Comparison of ENCODE assay signal across 8 cellular contexts in the genomic region with DNA sequence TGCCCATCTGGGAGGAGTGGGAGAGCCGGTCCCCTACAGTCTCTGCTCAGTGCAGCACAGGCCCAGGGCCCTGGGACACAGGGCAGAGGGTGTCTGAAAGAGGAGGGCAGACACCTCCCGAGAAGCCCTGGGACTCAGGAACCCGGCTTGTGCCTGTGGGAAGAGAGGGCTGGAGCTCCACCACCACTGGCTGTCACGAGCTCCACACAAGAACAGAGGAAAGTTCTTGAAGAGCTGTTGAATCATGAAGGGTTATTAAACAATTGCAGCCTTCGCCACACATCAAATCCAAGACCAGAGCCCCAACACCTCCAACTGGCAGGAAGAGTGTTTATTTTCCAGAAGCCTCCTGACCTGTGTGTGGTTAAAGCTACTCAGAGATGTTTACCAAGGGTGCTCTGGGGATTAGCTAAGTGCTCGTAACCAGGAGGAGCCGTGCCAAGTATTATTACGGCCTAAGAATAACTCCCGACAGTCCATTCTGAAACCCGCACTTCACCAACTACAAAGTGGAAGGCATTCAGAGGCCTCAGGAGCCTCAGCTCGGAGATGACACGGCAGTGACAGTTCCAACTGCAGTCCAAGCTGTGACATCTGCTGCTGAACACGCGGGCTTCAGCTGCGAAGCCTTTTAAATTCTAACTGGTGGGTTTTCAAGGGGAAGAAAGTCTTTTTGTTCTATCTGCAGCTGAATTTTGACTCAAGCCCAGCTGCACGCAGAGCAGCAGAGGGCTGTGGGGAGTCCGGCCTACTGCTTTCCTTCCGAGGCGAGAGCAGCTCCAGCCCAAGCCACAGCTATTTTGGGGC.
DNase-seq lines count a peak whose midpoint lies in the region; ATAC-seq and TF ChIP-seq lines count a peak whose summit lies in the region.

No MANE protein-coding gene starts in this region.

- TF ChIP-seq POLR2A in erythroblast (IDR thresholded peaks at IDR 0.05; ENCODE audit: low read length), result no peak

- no peak overlapping the region for H3K4me3 Mint-ChIP-seq in stimulated activated memory B cell treated with anti-CD40 and anti-IgM and Interleukin-4, amounts not matched to agents 10 μg/mL and 1 μg/mL and 100 μg/mL, for 72 hours

- H3K27me3 Mint-ChIP-seq in stimulated activated memory B cell treated with anti-CD40 and anti-IgM and Interleukin-4, amounts not matched to agents 10 μg/mL and 1 μg/mL and 100 μg/mL, for 72 hours, result no peaks in the 10 kb centered on the region

- DNase-seq in Daoy (ENCODE audit: low read depth) (peak; percentile 90), NCI-H345 (lab: John Stamatoyannopoulos, UW) (peak; percentile 94), epidermal melanocyte (ENCODE audit: insufficient read length, low spot score) (peak; percentile 61), non-pigmented ciliary epithelial cell (ENCODE audit: low read depth) (peak; percentile 76), erythroblast (lab: John Stamatoyannopoulos, UW) (no peak)

- ATAC-seq in GM21526 (IDR thresholded peaks at IDR 0.05; ENCODE audit: low FRiP score, unreplicated experiment), result no peak
- ATAC-seq in HG03442 (IDR thresholded peaks at IDR 0.05; ENCODE audit: unreplicated experiment), result no peak
- no peak for ATAC-seq in stimulated activated memory B cell treated with anti-CD40 and anti-IgM and Interleukin-4, amounts not matched to agents 10 μg/mL and 1 μg/mL and 100 μg/mL, for 72 hours

- H3K9me3 Mint-ChIP-seq in stimulated activated memory B cell treated with anti-CD40 and anti-IgM and Interleukin-4, amounts not matched to agents 10 μg/mL and 1 μg/mL and 100 μg/mL, for 72 hours, result no peaks in the 10 kb centered on the region

- H3K36me3 Mint-ChIP-seq in stimulated activated memory B cell treated with anti-CD40 and anti-IgM and Interleukin-4, amounts not matched to agents 10 μg/mL and 1 μg/mL and 100 μg/mL, for 72 hours, result peaks cover 36% of the 10 kb centered on the region

- peaks cover 15% of the 10 kb centered on the region for H3K4me1 Mint-ChIP-seq in stimulated activated memory B cell treated with anti-CD40 and anti-IgM and Interleukin-4, amounts not matched to agents 10 μg/mL and 1 μg/mL and 100 μg/mL, for 72 hours

- no peak overlapping the region for H3K27ac Mint-ChIP-seq in stimulated activated memory B cell treated with anti-CD40 and anti-IgM and Interleukin-4, amounts not matched to agents 10 μg/mL and 1 μg/mL and 100 μg/mL, for 72 hours

Comparison
In these comparisons a context has a peak if more than half of its experiments do, and no peak if none do; other contexts are left out.
1. DNase-seq: peak in Daoy (single experiment), NCI-H345 (single experiment), epidermal melanocyte (single experiment) and non-pigmented ciliary epithelial cell (single experiment); none in erythroblast (0 of 2).